In genomic region chr11:121604152-121604551, GRCh38 we compare ENCODE assay signal across 23 cellular contexts.
DNase-seq lines count a peak whose midpoint lies in the region; ATAC-seq, FAIRE-seq and TF ChIP-seq lines count a peak whose summit lies in the region.
"Had no signal": no experiment of that assay in that cellular context is flagged by ENCODE, and none has a peak within 500 bp of the region (broad histone marks: within the 10 kb centered on the region; RNA-seq: fewer than 3 reads in every experiment).

No MANE protein-coding gene starts in this region.

- H3K27me3 ChIP-seq in IMR-90 (ENCODE audit: control insufficient read depth, insufficient read depth, low read length) (no peaks in the 10 kb centered on the region), HepG2 (ENCODE audit: control insufficient read depth in 1 of 2, insufficient read depth in 2 of 2, low read length in 2 of 2) (no peaks in the 10 kb centered on the region)
- H3K27me3 ChIP-seq: BE2C, BLaER1 had no signal

- H3K9me3 ChIP-seq in IMR-90 (ENCODE audit: control insufficient read depth, insufficient read depth, low read length) (no peaks in the 10 kb centered on the region), HepG2 (ENCODE audit: low read length) (no peaks in the 10 kb centered on the region)
- H3K9me3 ChIP-seq: BE2C, Caco-2 had no signal

- H3K27ac Mint-ChIP-seq in stimulated activated effector memory CD8-positive, alpha-beta T cell treated with anti-CD3 and anti-CD28 coated beads, Interleukin-12 subunit alpha, Interleukin-12 subunit beta, amount 100 ng/mL, for 72 hours, result peak overlapping the region; percentile 35
- H3K27ac Mint-ChIP-seq: CD14-positive monocyte; CD8-positive, alpha-beta T cell had no signal

- no peak for TF ChIP-seq EP300 in HepG2 (IDR thresholded peaks at IDR 0.05; ENCODE audit: low read depth in 2 of 2, low read length in 2 of 2)
- no peak for TF ChIP-seq EP300 in HepG2 (CRISPR knock-in tag; IDR thresholded peaks at IDR 0.05; ENCODE audit: borderline replicate concordance)

- H3K4ac ChIP-seq in IMR-90 (ENCODE audit: low read depth, low read length), result no peak overlapping the region

- ATAC-seq in IMR-90 (ENCODE audit: low read depth), result no peak
- peak; percentile 83 for ATAC-seq in HepG2
- no peak for ATAC-seq in stimulated activated effector memory CD8-positive, alpha-beta T cell treated with anti-CD3 and anti-CD28 coated beads, Interleukin-12 subunit alpha, Interleukin-12 subunit beta, amount 100 ng/mL, for 72 hours
- ATAC-seq in SK-N-SH treated with all-trans-retinoic acid at 6 μM for 48 hours, result no peak
- ATAC-seq: CD8-positive, alpha-beta T cell; GM12878 had no signal

- no peak for DNase-seq in IMR-90
- peak; percentile 7 for DNase-seq in HepG2 (ENCODE audit: low spot score)
- DNase-seq in stimulated activated effector memory CD8-positive, alpha-beta T cell treated with anti-CD3 and anti-CD28 coated beads, Interleukin-12 subunit alpha, Interleukin-12 subunit beta, amount 100 ng/mL, for 72 hours (ENCODE audit: low spot score in 2 of 2), result no peak
- DNase-seq in GM03348 (ENCODE audit: low spot score), result no peak
- DNase-seq in NCI-H2227 (lab: John Stamatoyannopoulos, UW; ENCODE audit: unreplicated experiment), result no peak
- DNase-seq: 8988T; ACHN; BE2C; C1 segment of cervical spinal cord; Caco-2; Calu3; CD4-positive, CD25-positive, alpha-beta regulatory T cell; CD8-positive, alpha-beta T cell; DMS79 treated with DMSO at 0.1 percent for 48 hours; GF-D8 had no signal

- H4K91ac ChIP-seq in IMR-90 (ENCODE audit: insufficient read depth, low read depth, low read length), result no peak overlapping the region

- H3K36me3 ChIP-seq in IMR-90 (ENCODE audit: control insufficient read depth, insufficient read depth, low read length) (peaks cover 2% of the 10 kb centered on the region; the same call in 1 of the 2 replicates), HepG2 (replicated peaks in 1 of 2; ENCODE audit: control insufficient read depth in 1 of 2, insufficient read depth in 2 of 2, low read length in 2 of 2) (peaks cover 55 to 76% of the 10 kb centered on the region in 2 experiments)
- H3K36me3 ChIP-seq: BE2C had no signal

- in situ Hi-C loops in IMR-90 (cut with MboI; ENCODE audit: low sequenced_read_pairs), result no loop called here
- in situ Hi-C loops in HepG2 (cut with HindIII; ENCODE audit: extremely low pct_ligation_motif_present, low pct_unique_long_range_greater_than_20kb), result no loop called here

- H2BK15ac ChIP-seq in IMR-90 (ENCODE audit: low read depth, low read length), result no peak overlapping the region

- no peak overlapping the region for H2AK9ac ChIP-seq in IMR-90 (replicated peaks; ENCODE audit: low read depth, low read length, poor library complexity)

- H3K4me3 ChIP-seq in IMR-90 (ENCODE audit: insufficient read depth, low read depth, low read length) (no peak overlapping the region), HepG2 (replicated peaks in 1 of 3; ENCODE audit: insufficient read depth in 1 of 3, low read depth in 2 of 3, low read length in 3 of 3) (no peak overlapping the region)
- H3K4me3 ChIP-seq: BLaER1, GM12878 had no signal

- H2BK120ac ChIP-seq in IMR-90 (ENCODE audit: low read depth, low read length), result no peak overlapping the region

- TF ChIP-seq RAD21 in IMR-90 (IDR thresholded peaks at IDR 0.05; ENCODE audit: low read length) (no peak), HepG2 (CRISPR knock-in tag; IDR thresholded peaks at IDR 0.05) (no peak)

- H3K9ac ChIP-seq in IMR-90 (ENCODE audit: low read depth, low read length) (no peak overlapping the region), HepG2 (ENCODE audit: insufficient read depth, low read depth, low read length) (no peak overlapping the region)
- H3K9ac ChIP-seq: BLaER1 had no signal

- no peaks in the 10 kb centered on the region for H3K9me1 ChIP-seq in IMR-90 (ENCODE audit: insufficient read depth, low read length)

- TF ChIP-seq POLR2A in IMR-90 (IDR thresholded peaks at IDR 0.05; ENCODE audit: low read depth, low read length) (no peak), HepG2 (IDR thresholded peaks at IDR 0.05; ENCODE audit: insufficient read depth in 1 of 2, low read depth in 2 of 2, low read length in 2 of 2) (no peak)

- WGBS in IMR-90 (ENCODE audit: extremely low coverage in 2 of 2, insufficient read length in 1 of 2), 2 experiments, result 91% methylated on average over 11 of the region's 13 CpGs; no CpG with 5 or more reads in 1 of the 2 experiments
- 90% methylated on average over 2 of the region's 13 CpGs for WGBS in HepG2 (ENCODE audit: low lambda C conversion rate)

- no peak overlapping the region for H3K4me2 ChIP-seq in IMR-90 (ENCODE audit: low read depth, low read length)
- no peak overlapping the region for H3K4me2 ChIP-seq in HepG2 (ENCODE audit: low read depth, low read length)
- H3K4me2 ChIP-seq: BLaER1 had no signal

- no peak overlapping the region for H4K5ac ChIP-seq in IMR-90 (ENCODE audit: low read depth, low read length)

- H3K14ac ChIP-seq in IMR-90 (replicated peaks; ENCODE audit: low read depth, low read length), result no peak overlapping the region

- H3K4me1 ChIP-seq in IMR-90 (ENCODE audit: control insufficient read depth, insufficient read depth, low read length) (peaks cover 4% of the 10 kb centered on the region; the same call in 1 of the 2 replicates), HepG2 (ENCODE audit: insufficient read depth, low read length) (peaks cover 28% of the 10 kb centered on the region)
- H3K4me1 ChIP-seq: BLaER1, Caco-2 had no signal

- dilution Hi-C loops in IMR-90 (cut with HindIII; ENCODE audit: low sequenced_read_pairs, unreplicated experiment), result no loop called here

- POLR2A ChIA-PET in IMR-90 (lab: Charles Lee; ENCODE audit: unreplicated experiment) (no interaction called here), HepG2 (lab: Yijun Ruan, JAX) (no interaction called here)

- intact Hi-C loops in IMR-90 (cut with micrococcal nuclease) (no loop called here), HepG2 (cut with micrococcal nuclease; ENCODE audit: unreplicated experiment) (no loop called here)

- H3K4me1 Mint-ChIP-seq in stimulated activated effector memory CD8-positive, alpha-beta T cell treated with anti-CD3 and anti-CD28 coated beads, Interleukin-12 subunit alpha, Interleukin-12 subunit beta, amount 100 ng/mL, for 72 hours, result no peaks in the 10 kb centered on the region
- H3K4me1 Mint-ChIP-seq: CD14-positive monocyte had no signal

- no peaks in the 10 kb centered on the region for H3K79me2 ChIP-seq in HepG2 (ENCODE audit: insufficient read depth, low read length)

- no peak overlapping the region for H2BK5ac ChIP-seq in IMR-90 (ENCODE audit: low read depth, low read length, poor library complexity, severe bottlenecking)

- no peak overlapping the region for H2BK20ac ChIP-seq in IMR-90 (ENCODE audit: low read depth, low read length)

- H3K79me1 ChIP-seq in IMR-90 (ENCODE audit: low read depth in 1 of 2, low read length in 2 of 2), result no peaks in the 10 kb centered on the region

- peak overlapping the region; percentile 4; the same call in 1 of the 2 replicates for H2AK5ac ChIP-seq in IMR-90 (ENCODE audit: low read depth, low read length)

- H3K4me3 Mint-ChIP-seq in stimulated activated effector memory CD8-positive, alpha-beta T cell treated with anti-CD3 and anti-CD28 coated beads, Interleukin-12 subunit alpha, Interleukin-12 subunit beta, amount 100 ng/mL, for 72 hours, result no peak overlapping the region
- H3K4me3 Mint-ChIP-seq: CD14-positive monocyte; CD4-positive, CD25-positive, alpha-beta regulatory T cell; CD8-positive, alpha-beta T cell had no signal

- H3K23ac ChIP-seq in IMR-90 (ENCODE audit: low read depth, low read length), result no peak overlapping the region

- BruUV-seq in IMR-90 (replicated peaks; lab: Mats Ljungman, UMichigan), result no TSS peak
- BruUV-seq in HepG2 (replicated peaks; lab: Mats Ljungman, UMichigan), result no TSS peak

- H3K27ac ChIP-seq in IMR-90 (ENCODE audit: insufficient read depth, low read length) (no peak overlapping the region), HepG2 (ENCODE audit: extremely low read length, insufficient read depth, low read length) (peak overlapping the region; percentile 34)
- H3K27ac ChIP-seq: BLaER1 had no signal

- H3K18ac ChIP-seq in IMR-90 (ENCODE audit: low read depth, low read length), result no peak overlapping the region

- CTCF ChIA-PET in IMR-90 (lab: Yijun Ruan, JAX), result no interaction called here
- CTCF ChIA-PET in HepG2 (lab: Yijun Ruan, JAX; ENCODE audit: low intra/inter-chr PET ratio, low total read pairs), result no interaction called here

- H3K9me3 Mint-ChIP-seq in stimulated activated effector memory CD8-positive, alpha-beta T cell treated with anti-CD3 and anti-CD28 coated beads, Interleukin-12 subunit alpha, Interleukin-12 subunit beta, amount 100 ng/mL, for 72 hours, result no peaks in the 10 kb centered on the region
- H3K9me3 Mint-ChIP-seq: CD14-positive monocyte; CD4-positive, CD25-positive, alpha-beta regulatory T cell; CD8-positive, alpha-beta T cell had no signal

- no peak for FAIRE-seq in HepG2 (lab: Jason Lieb, UNC)
- FAIRE-seq: A204.1, D721Med, G401.6, GM12878, GM18507 had no signal

- H3K56ac ChIP-seq in IMR-90 (ENCODE audit: extremely low read depth, insufficient read depth, low read length), result no peak overlapping the region

- no peak overlapping the region for H2AFZ ChIP-seq in IMR-90 (replicated peaks; ENCODE audit: low read length, poor library complexity)
- no peak overlapping the region for H2AFZ ChIP-seq in HepG2 (ENCODE audit: low read length)

- H4K8ac ChIP-seq in IMR-90 (ENCODE audit: low read depth in 2 of 2, low read length in 2 of 2), result no peak overlapping the region

- TF ChIP-seq CTCF in IMR-90 (conservative IDR thresholded peaks at IDR 0.05; ENCODE audit: low read depth, low read length) (no peak), HepG2 (CRISPR knock-in tag; IDR thresholded peaks at IDR 0.05) (no peak)

- H4K20me1 ChIP-seq in IMR-90 (ENCODE audit: insufficient read depth, low read length) (no peaks in the 10 kb centered on the region), HepG2 (ENCODE audit: insufficient read depth, low read length) (peaks cover 5% of the 10 kb centered on the region; the same call in 1 of the 2 replicates)
- H4K20me1 ChIP-seq: BLaER1 had no signal

- peaks cover 79% of the 10 kb centered on the region for H3K36me3 Mint-ChIP-seq in stimulated activated effector memory CD8-positive, alpha-beta T cell treated with anti-CD3 and anti-CD28 coated beads, Interleukin-12 subunit alpha, Interleukin-12 subunit beta, amount 100 ng/mL, for 72 hours

TF ChIP-seq in IMR-90, 13 proteins besides CTCF, POLR2A, EP300 and RAD21 (continues in another document):
- TF ChIP-seq RCOR1 (IDR thresholded peaks at IDR 0.05; ENCODE audit: insufficient replicate concordance, low read length), result no peak
- TF ChIP-seq BHLHE40 (IDR thresholded peaks at IDR 0.05; ENCODE audit: low read depth, low read length), result no peak

TF ChIP-seq in HepG2, 621 proteins besides CTCF, POLR2A, EP300 and RAD21 (continues in another document):
- TF ChIP-seq SUZ12 (IDR thresholded peaks at IDR 0.05; ENCODE audit: low read depth, low read length) (no peak), HDAC1 (CRISPR knock-in tag; IDR thresholded peaks at IDR 0.05) (0 out of 2 replicates have a peak, but pooled peaks have one; percentile 28), HNF4A (CRISPR knock-in tag; IDR thresholded peaks at IDR 0.05) (peak; percentile 55)

TF ChIP-seq in SK-N-SH treated with all-trans-retinoic acid at 6 μM for 48 hours, 23 proteins besides CTCF, POLR2A, EP300 and RAD21 (continues in another document):
- TF ChIP-seq GLIS3 (CRISPR knock-in tag; IDR thresholded peaks at IDR 0.05) (no peak), ZNF565 (CRISPR knock-in tag; conservative IDR thresholded peaks at IDR 0.05; ENCODE audit: low read depth) (no peak), ZC3H10 (CRISPR knock-in tag; IDR thresholded peaks at IDR 0.05) (no peak), CSDC2 (CRISPR knock-in tag; IDR thresholded peaks at IDR 0.05) (no peak)
